33 cellular contexts compared by ENCODE assay signal in the genomic region with DNA sequence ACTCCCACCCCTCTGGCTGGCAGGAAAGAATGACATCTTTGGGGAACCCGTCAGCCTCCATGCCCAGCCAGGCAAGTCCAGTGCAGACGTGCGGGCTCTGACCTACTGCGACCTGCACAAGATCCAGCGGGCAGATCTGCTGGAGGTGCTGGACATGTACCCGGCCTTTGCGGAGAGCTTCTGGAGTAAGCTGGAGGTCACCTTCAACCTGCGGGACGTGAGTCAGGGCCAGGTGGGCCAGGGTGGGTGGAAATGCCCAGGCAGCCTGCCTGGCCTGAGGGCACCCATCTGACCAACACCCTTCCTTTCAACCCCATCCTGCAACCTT. TPM values are rescaled to one million over a fixed set of nuclear protein-coding genes. Genes with fewer than 3 reads are reported as not detected.
"Had no signal": no experiment of that assay in that cellular context is flagged by ENCODE, and none has a peak within 500 bp of the region (broad histone marks: within the 10 kb centered on the region; RNA-seq: fewer than 3 reads in every experiment).

No MANE protein-coding gene starts in this region.

- DNase-seq: colonic mucosa; effector CD8-positive, alpha-beta T cell; foreskin keratinocyte; glutamatergic neuron; heart right ventricle; hippocampal formation; immature natural killer cell; left ventricle myocardium superior; lower lobe of right lung; naive thymus-derived CD8-positive, alpha-beta T cell; nephron progenitor cell; occipital lobe; sigmoid colon; stimulated activated CD4-positive, alpha-beta T cell treated with anti-CD3 and anti-CD28 coated beads, Interleukin-15, amount 100 ng/mL, for 24 hours; stimulated activated CD4-positive, alpha-beta T cell treated with anti-CD3 and anti-CD28 coated beads, Interleukin-4, amount 100 ng/mL, for 1 hour; stimulated activated CD8-positive, alpha-beta memory T cell treated with anti-CD3 and anti-CD28 coated beads, Interleukin-4, amount 100 ng/mL, for 48 hours; stimulated activated naive CD4-positive, alpha-beta T cell; stimulated activated naive CD8-positive, alpha-beta T cell treated with anti-CD3 and anti-CD28 coated beads, Interleukin-15, amount 100 ng/mL, for 72 hours; transverse colon; uterus had no signal

- H3K4me1 ChIP-seq: colonic mucosa, foreskin keratinocyte, pancreas had no signal

- H3K27ac ChIP-seq: colonic mucosa, esophagus muscularis mucosa, foreskin keratinocyte, gastroesophageal sphincter, heart right ventricle, lower lobe of right lung, pancreas, sigmoid colon, suprapubic skin, transverse colon, upper lobe of right lung, uterus had no signal

- H3K27me3 ChIP-seq: pancreas had no signal

- ATAC-seq: foreskin keratinocyte; gastroesophageal sphincter; heart right ventricle; left ventricle myocardium superior; lower lobe of right lung; naive thymus-derived CD8-positive, alpha-beta T cell; stimulated activated naive CD8-positive, alpha-beta T cell treated with anti-CD3 and anti-CD28 coated beads, Interleukin-15, amount 100 ng/mL, for 72 hours; upper lobe of right lung had no signal

- H3K4me3 ChIP-seq: colonic mucosa, esophagus muscularis mucosa, gastroesophageal sphincter, heart right ventricle, lower lobe of right lung, pancreas, sigmoid colon, suprapubic skin, transverse colon, upper lobe of right lung, uterus had no signal

- H3K9me3 ChIP-seq: colonic mucosa, esophagus muscularis mucosa, gastroesophageal sphincter, heart right ventricle, lower lobe of right lung, pancreas, sigmoid colon, suprapubic skin, transverse colon, upper lobe of right lung, uterus had no signal

- FAIRE-seq: endothelial cell of umbilical vein, keratinocyte, pancreas had no signal

- H3K36me3 ChIP-seq: colonic mucosa, esophagus muscularis mucosa, gastroesophageal sphincter, heart right ventricle, lower lobe of right lung, pancreas, sigmoid colon, suprapubic skin, transverse colon, upper lobe of right lung, uterus had no signal

RNA-seq across cellular contexts. Expression of gene KCNH6, which starts 19.0 kb away (rescaled TPM):
- total RNA-seq: chondrocyte; endothelial cell of umbilical vein; epithelial cell of proximal tubule; esophagus muscularis mucosa; fibroblast of lung; foreskin keratinocyte; gastroesophageal sphincter; left ventricle myocardium superior; mesenteric fat pad; myocyte; naive thymus-derived CD8-positive, alpha-beta T cell; sigmoid colon; skeletal muscle tissue; suprapubic skin; upper lobe of right lung; uterus had no signal
- polyA plus RNA-seq: fibroblast of lung; foreskin keratinocyte; heart right ventricle; immature natural killer cell; keratinocyte; naive thymus-derived CD8-positive, alpha-beta T cell had no signal
